In the genomic region with DNA sequence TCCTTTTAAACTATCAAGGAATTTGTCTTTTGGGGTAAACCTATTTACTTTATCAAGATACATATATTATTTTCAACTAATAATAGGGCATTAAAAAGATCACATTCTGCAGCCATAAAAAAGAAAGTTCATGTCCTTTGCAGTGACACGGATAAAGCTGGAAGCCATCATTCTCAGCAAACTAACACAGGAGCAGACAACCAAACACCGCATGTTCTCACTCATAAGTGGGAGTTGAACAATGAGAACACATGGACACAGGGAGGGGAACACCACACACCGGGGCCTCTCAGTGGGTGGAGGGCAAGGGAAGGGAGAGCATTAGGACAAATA, we compare ENCODE assay signal across 8 cellular contexts. TPM values are rescaled to one million over a fixed set of nuclear protein-coding genes. Genes with fewer than 3 reads are reported as not detected.
"Had no signal": no experiment of that assay in that cellular context is flagged by ENCODE, and none has a peak within 500 bp of the region (broad histone marks: within the 10 kb centered on the region; RNA-seq: fewer than 3 reads in every experiment).

No MANE protein-coding gene starts in this region.

RNA-seq across cellular contexts. Expression of a gene that starts 30.5 kb away (rescaled TPM):
- total RNA-seq: activated CD8-positive, alpha-beta memory T cell treated with anti-CD3 and anti-CD28 coated beads, Interleukin-2, amount 10 ng/mL, durations not matched to agents 7 days and 5 days; body of pancreas; dermis microvascular lymphatic vessel endothelial cell; esophagus mucosa; mesenteric fat pad; prostate gland; skeletal muscle tissue; transverse colon had no signal
